Comparison of ENCODE assay signal across 12 cellular contexts in the genomic region with DNA sequence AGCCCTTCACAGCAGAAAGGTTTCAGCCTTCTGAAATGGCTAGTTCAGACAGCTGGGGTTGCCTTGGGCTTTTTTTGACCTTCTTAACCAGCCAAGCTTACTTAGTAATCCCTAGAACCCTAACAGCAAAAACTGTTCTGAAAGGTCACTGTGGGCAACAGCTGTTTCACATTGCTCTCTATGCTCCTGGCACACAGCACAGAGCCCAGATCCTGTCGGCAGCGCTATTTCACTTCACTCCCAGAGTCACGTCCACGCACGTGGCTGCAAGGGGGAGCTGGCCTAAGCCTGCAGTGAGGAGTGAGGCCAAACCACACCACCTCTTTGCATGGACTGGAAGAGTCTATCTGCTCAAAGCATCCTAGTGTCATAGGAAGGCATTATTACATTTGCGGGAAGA. TPM values are rescaled to one million over a fixed set of nuclear protein-coding genes. Genes with fewer than 3 reads are reported as not detected.
A peak's percentile ranks its signal among the peaks of the same experiment; 100 is the strongest.
DNase-seq lines count a peak whose midpoint lies in the region; ATAC-seq and TF ChIP-seq lines count a peak whose summit lies in the region.
"Had no signal": no experiment of that assay in that cellular context is flagged by ENCODE, and none has a peak within 500 bp of the region (broad histone marks: within the 10 kb centered on the region; RNA-seq: fewer than 3 reads in every experiment).

No MANE protein-coding gene starts in this region.

- no peak overlapping the region for H3K4me2 ChIP-seq in hepatocyte

- CTCF ChIA-PET in activated naive CD4-positive, alpha-beta T cell treated with anti-CD3 and anti-CD28 coated beads, Interleukin-2, amount 10 ng/mL, durations not matched to agents 7 days and 5 days (lab: Charles Lee): no interaction called here

- peaks cover 13% of the 10 kb centered on the region for H3K79me2 ChIP-seq in hepatocyte
- H3K79me2 ChIP-seq: parathyroid adenoma had no signal

- H3K9me2 ChIP-seq in hepatocyte (replicated peaks; ENCODE audit: insufficient read depth): no peaks in the 10 kb centered on the region

- no peak overlapping the region for H3K4me3 Mint-ChIP-seq in activated naive CD4-positive, alpha-beta T cell treated with anti-CD3 and anti-CD28 coated beads, Interleukin-2, amount 10 ng/mL, durations not matched to agents 7 days and 5 days

- no peak for TF ChIP-seq CTCF in lung (IDR thresholded peaks at IDR 0.05; ENCODE audit: control extremely low read depth, extremely low read depth)
- no peak for TF ChIP-seq CTCF in hepatocyte (IDR thresholded peaks at IDR 0.05; ENCODE audit: poor library complexity)

- no peaks in the 10 kb centered on the region for H3K9me3 Mint-ChIP-seq in activated naive CD4-positive, alpha-beta T cell treated with anti-CD3 and anti-CD28 coated beads, Interleukin-2, amount 10 ng/mL, durations not matched to agents 7 days and 5 days

- H3K4me3 ChIP-seq in lung (no peak overlapping the region), hepatocyte (no peak overlapping the region)
- H3K4me3 ChIP-seq: body of pancreas had no signal

- DNase-seq in lung (ENCODE audit: low spot score): no peak
- DNase-seq in activated naive CD4-positive, alpha-beta T cell treated with anti-CD3 and anti-CD28 coated beads, Interleukin-2, amount 10 ng/mL, durations not matched to agents 7 days and 5 days: no peak
- no peak for DNase-seq in AG08396 (ENCODE audit: low spot score)
- no peak for DNase-seq in hepatocyte (ENCODE audit: low spot score)
- DNase-seq in stimulated activated naive CD4-positive, alpha-beta T cell treated with Interleukin-2 at 50 U/mL for 16 hours (lab: John Stamatoyannopoulos, UW): no peak
- DNase-seq: activated CD4-positive, alpha-beta T cell treated with anti-CD3 and anti-CD28 coated beads, Interleukin-2, amount 50 U/mL, for 4 hours; NK-92 treated with Interleukin-12 subunit alpha and Interleukin-12 subunit beta, amount 100 ng/mL, for 24 hours had no signal

- no peak overlapping the region for H3K27ac Mint-ChIP-seq in activated naive CD4-positive, alpha-beta T cell treated with anti-CD3 and anti-CD28 coated beads, Interleukin-2, amount 10 ng/mL, durations not matched to agents 7 days and 5 days

- ATAC-seq in GM18870 (IDR thresholded peaks at IDR 0.05; ENCODE audit: unreplicated experiment) (peak; percentile 85), HG02610 (IDR thresholded peaks at IDR 0.05; ENCODE audit: unreplicated experiment) (peak; percentile 72), HG03558 (IDR thresholded peaks at IDR 0.05; ENCODE audit: extremely low read depth, unreplicated experiment) (peak; percentile 73), lung (ENCODE audit: insufficient read depth, low FRiP score) (peak; percentile 41)
- ATAC-seq: body of pancreas had no signal

- H3K27me3 ChIP-seq in lung (ENCODE audit: control insufficient read depth, insufficient read depth) (no peaks in the 10 kb centered on the region), hepatocyte (no peaks in the 10 kb centered on the region)
- H3K27me3 ChIP-seq: body of pancreas had no signal

- H3K36me3 Mint-ChIP-seq in activated naive CD4-positive, alpha-beta T cell treated with anti-CD3 and anti-CD28 coated beads, Interleukin-2, amount 10 ng/mL, durations not matched to agents 7 days and 5 days: peaks cover 7% of the 10 kb centered on the region

- H3K36me3 ChIP-seq in lung (ENCODE audit: control insufficient read depth in 2 of 2, insufficient read depth in 2 of 2, low read length in 2 of 2): peaks cover 0 to 3% of the 10 kb centered on the region in 2 donors
- no peaks in the 10 kb centered on the region for H3K36me3 ChIP-seq in hepatocyte (replicated peaks; ENCODE audit: insufficient read depth, low read depth)

- WGBS in lung, 2 donors: 80 to 90% methylated on average over 6 of the region's 6 CpGs
- 71% methylated on average over 6 of the region's 6 CpGs for WGBS in hepatocyte (ENCODE audit: low lambda C conversion rate, missing lambda C conversion rate)

- H3K4me1 ChIP-seq in lung (ENCODE audit: control insufficient read depth in 2 of 2, insufficient read depth in 2 of 2, low read length in 2 of 2): peaks cover 5 to 9% of the 10 kb centered on the region in 2 donors
- H3K4me1 ChIP-seq in hepatocyte (ENCODE audit: insufficient read depth): peaks cover under 1% of the 10 kb centered on the region
- H3K4me1 ChIP-seq: parathyroid adenoma had no signal

- no peaks in the 10 kb centered on the region for H3K27me3 Mint-ChIP-seq in activated naive CD4-positive, alpha-beta T cell treated with anti-CD3 and anti-CD28 coated beads, Interleukin-2, amount 10 ng/mL, durations not matched to agents 7 days and 5 days

- no peak overlapping the region for H2AFZ ChIP-seq in hepatocyte
- H2AFZ ChIP-seq: parathyroid adenoma had no signal

- no peak overlapping the region for H3K27ac ChIP-seq in lung (ENCODE audit: low read depth in 1 of 2, low read length in 1 of 2)
- H3K27ac ChIP-seq in hepatocyte: no peak overlapping the region
- H3K27ac ChIP-seq: body of pancreas, parathyroid adenoma had no signal

- peaks cover 15% of the 10 kb centered on the region for H3K4me1 Mint-ChIP-seq in activated naive CD4-positive, alpha-beta T cell treated with anti-CD3 and anti-CD28 coated beads, Interleukin-2, amount 10 ng/mL, durations not matched to agents 7 days and 5 days

- no peaks in the 10 kb centered on the region for H4K20me1 ChIP-seq in hepatocyte (ENCODE audit: insufficient read depth, poor library complexity, severe bottlenecking)

- peaks cover 0 to 2% of the 10 kb centered on the region in 2 donors for H3K9me3 ChIP-seq in lung (ENCODE audit: control insufficient read depth in 2 of 2, insufficient read depth in 1 of 2, low read length in 1 of 2)
- H3K9me3 ChIP-seq in hepatocyte (ENCODE audit: low read depth): no peaks in the 10 kb centered on the region
- H3K9me3 ChIP-seq: body of pancreas had no signal

RNA-seq across cellular contexts. Expression of a gene that starts 32.0 kb away (rescaled TPM):
- total RNA-seq in lung: 10 to 100 TPM; 10.6 to 16.7 TPM
- 10 to 100 TPM in 1 of 2 donors, 1 to 10 TPM in 1; 5.1 to 11.2 TPM for polyA plus RNA-seq in lung
- total RNA-seq in hepatocyte: 6.5 and 7.0 TPM in 2 replicates
- 3.7 and 4.4 TPM in 2 replicates for polyA plus RNA-seq in hepatocyte

RNA-seq across cellular contexts. Expression of a gene that starts 32.4 kb away (rescaled TPM):
- total RNA-seq in lung: 10 to 100 TPM; 17.3 to 24.5 TPM
- polyA plus RNA-seq in lung: 10 to 100 TPM; 12.1 to 12.7 TPM
- total RNA-seq in hepatocyte: 22.6 and 23.2 TPM in 2 replicates
- polyA plus RNA-seq in hepatocyte: 18.1 and 32.8 TPM in 2 replicates
